In genomic region chr22:44357962-44358553, GRCh38 we compare ENCODE assay signal across 10 cellular contexts. TPM values are rescaled to one million over a fixed set of nuclear protein-coding genes. Genes with fewer than 3 reads are reported as not detected.
DNase-seq lines count a peak whose midpoint lies in the region; ATAC-seq and TF ChIP-seq lines count a peak whose summit lies in the region.
"Had no signal": no experiment of that assay in that cellular context is flagged by ENCODE, and none has a peak within 500 bp of the region (broad histone marks: within the 10 kb centered on the region; RNA-seq: fewer than 3 reads in every experiment).

No MANE protein-coding gene starts in this region.

- H3K9me3 ChIP-seq in left ventricle myocardium inferior (replicated peaks) = no peaks in the 10 kb centered on the region

- H3K9me3 Mint-ChIP-seq in activated naive CD8-positive, alpha-beta T cell treated with anti-CD3 and anti-CD28 coated beads for 36 hours = no peaks in the 10 kb centered on the region
- H3K9me3 Mint-ChIP-seq: T-helper 2 cell treated with Interferon-gamma antibody and Interleukin-4, amounts not matched to agents 5 μg/mL and 100 μg/mL, for 36 hours had no signal

- H3K4me3 ChIP-seq in left ventricle myocardium inferior = no peak overlapping the region

- H3K27ac ChIP-seq in left ventricle myocardium inferior (replicated peaks) = peak overlapping the region; percentile 37

- no peak overlapping the region for H3K4me3 Mint-ChIP-seq in activated naive CD8-positive, alpha-beta T cell treated with anti-CD3 and anti-CD28 coated beads for 36 hours
- H3K4me3 Mint-ChIP-seq: activated CD8-positive, alpha-beta memory T cell treated with anti-CD3 and anti-CD28 coated beads, Interleukin-2, amount 10 ng/mL, durations not matched to agents 7 days and 5 days; T-helper 2 cell treated with Interferon-gamma antibody and Interleukin-4, amounts not matched to agents 5 μg/mL and 100 μg/mL, for 36 hours had no signal

- no peak for ATAC-seq in HG02610 (IDR thresholded peaks at IDR 0.05; ENCODE audit: unreplicated experiment)
- ATAC-seq: activated CD8-positive, alpha-beta memory T cell treated with anti-CD3 and anti-CD28 coated beads, Interleukin-2, amount 10 ng/mL, durations not matched to agents 7 days and 5 days had no signal

- H3K27me3 Mint-ChIP-seq in activated naive CD8-positive, alpha-beta T cell treated with anti-CD3 and anti-CD28 coated beads for 36 hours = peaks cover 34% of the 10 kb centered on the region

- peak; percentile 10 for TF ChIP-seq CTCF in left ventricle myocardium inferior (IDR thresholded peaks at IDR 0.05; ENCODE audit: borderline replicate concordance)
- no peak for TF ChIP-seq CTCF in GM10266 (IDR thresholded peaks at IDR 0.05; ENCODE audit: control insufficient read depth, insufficient read depth, low read depth, missing control alignments)

- no peaks in the 10 kb centered on the region for H3K36me3 ChIP-seq in left ventricle myocardium inferior

- DNase-seq in DMS153 (lab: John Stamatoyannopoulos, UW) (peak; percentile 70), NCI-H774 (lab: John Stamatoyannopoulos, UW) (peak; percentile 24), left ventricle myocardium inferior (peak; percentile 44), posterior cingulate gyrus (peak in 6 of 10 donors; percentile 35 to 89 (median 66)), amniotic stem cell (lab: John Stamatoyannopoulos, UW) (no peak), GM10266 (ENCODE audit: extremely low spot score) (no peak)
- DNase-seq in activated naive CD8-positive, alpha-beta T cell treated with anti-CD3 and anti-CD28 coated beads for 36 hours = no peak
- DNase-seq: activated CD8-positive, alpha-beta memory T cell treated with anti-CD3 and anti-CD28 coated beads, Interleukin-2, amount 10 ng/mL, durations not matched to agents 7 days and 5 days had no signal

- intact Hi-C loops in left ventricle myocardium inferior (cut with micrococcal nuclease) = no loop called here
- intact Hi-C loops in posterior cingulate gyrus (cut with DNase I) = no loop called here

- H3K4me1 Mint-ChIP-seq in activated naive CD8-positive, alpha-beta T cell treated with anti-CD3 and anti-CD28 coated beads for 36 hours = no peaks in the 10 kb centered on the region
- H3K4me1 Mint-ChIP-seq: activated CD8-positive, alpha-beta memory T cell treated with anti-CD3 and anti-CD28 coated beads, Interleukin-2, amount 10 ng/mL, durations not matched to agents 7 days and 5 days had no signal

- no peaks in the 10 kb centered on the region for H3K36me3 Mint-ChIP-seq in activated naive CD8-positive, alpha-beta T cell treated with anti-CD3 and anti-CD28 coated beads for 36 hours
- H3K36me3 Mint-ChIP-seq: activated CD8-positive, alpha-beta memory T cell treated with anti-CD3 and anti-CD28 coated beads, Interleukin-2, amount 10 ng/mL, durations not matched to agents 7 days and 5 days had no signal

- H3K27me3 ChIP-seq in left ventricle myocardium inferior (ENCODE audit: low read depth) = peaks cover 7% of the 10 kb centered on the region

- H3K4me1 ChIP-seq in left ventricle myocardium inferior = peaks cover 41% of the 10 kb centered on the region

- no peak overlapping the region for H3K27ac Mint-ChIP-seq in activated naive CD8-positive, alpha-beta T cell treated with anti-CD3 and anti-CD28 coated beads for 36 hours
- H3K27ac Mint-ChIP-seq: activated CD8-positive, alpha-beta memory T cell treated with anti-CD3 and anti-CD28 coated beads, Interleukin-2, amount 10 ng/mL, durations not matched to agents 7 days and 5 days; T-helper 2 cell treated with Interferon-gamma antibody and Interleukin-4, amounts not matched to agents 5 μg/mL and 100 μg/mL, for 36 hours had no signal

RNA-seq across cellular contexts. Expression of gene SHISAL1, which starts 45.3 kb away (rescaled TPM):
- 1.3 TPM for total RNA-seq in left ventricle myocardium inferior
- total RNA-seq in activated naive CD8-positive, alpha-beta T cell treated with anti-CD3 and anti-CD28 coated beads for 36 hours = not detected
- total RNA-seq: activated CD8-positive, alpha-beta memory T cell treated with anti-CD3 and anti-CD28 coated beads, Interleukin-2, amount 10 ng/mL, durations not matched to agents 7 days and 5 days had no signal

Comparison
In these comparisons a context has a peak if more than half of its experiments do, and no peak if none do; other contexts are left out.
1. DNase-seq: peak in DMS153 (single experiment), NCI-H774 (single experiment), left ventricle myocardium inferior (single experiment) and posterior cingulate gyrus (6 of 10); none in activated naive CD8-positive, alpha-beta T cell treated with anti-CD3 and anti-CD28 coated beads for 36 hours (single experiment), amniotic stem cell (single experiment) and GM10266 (single experiment).